8 cellular contexts compared by ENCODE assay signal in genomic region chr16:11356573-11357331, GRCh38. TPM values are rescaled to one million over a fixed set of nuclear protein-coding genes. Genes with fewer than 3 reads are reported as not detected.
A peak's percentile ranks its signal among the peaks of the same experiment; 100 is the strongest.
DNase-seq lines count a peak whose midpoint lies in the region; FAIRE-seq and TF ChIP-seq lines count a peak whose summit lies in the region.

No MANE protein-coding gene starts in this region.

- FAIRE-seq in endothelial cell of umbilical vein (lab: Jason Lieb, UNC) = peak; percentile 86

- no peak overlapping the region for H2AFZ ChIP-seq in endothelial cell of umbilical vein (ENCODE audit: low read depth, low read length)

- H3K36me3 ChIP-seq in endothelial cell of umbilical vein (ENCODE audit: control insufficient read depth in 2 of 2, extremely low read depth in 1 of 2, insufficient read depth in 2 of 2, low read length in 2 of 2) (no peaks in the 10 kb centered on the region), tibial artery (no peaks in the 10 kb centered on the region)

- H3K4me2 ChIP-seq in endothelial cell of umbilical vein (ENCODE audit: insufficient read depth, low read length) = no peak overlapping the region

- no peak overlapping the region for H3K9ac ChIP-seq in endothelial cell of umbilical vein (replicated peaks; ENCODE audit: extremely low read depth, insufficient read depth, low read length)

- H3K9me3 ChIP-seq in endothelial cell of umbilical vein (replicated peaks; ENCODE audit: control insufficient read depth, insufficient read depth, low read length) (no peaks in the 10 kb centered on the region), tibial artery (no peaks in the 10 kb centered on the region)

- H3K27me3 ChIP-seq in endothelial cell of umbilical vein (ENCODE audit: control insufficient read depth in 2 of 2, insufficient read depth in 2 of 2, low read length in 2 of 2) = peaks cover 0 to 4% of the 10 kb centered on the region in 2 experiments
- H3K27me3 ChIP-seq in tibial artery = no peaks in the 10 kb centered on the region

- BruUV-seq in endothelial cell of umbilical vein (replicated peaks; lab: Mats Ljungman, UMichigan) = no TSS peak

- peaks cover 9% of the 10 kb centered on the region for H3K4me1 ChIP-seq in endothelial cell of umbilical vein (ENCODE audit: control insufficient read depth, extremely low read depth, insufficient read depth, low read length)
- H3K4me1 ChIP-seq in tibial artery = peaks cover 0 to 40% (median 20%) of the 10 kb centered on the region in 4 donors

- dilution Hi-C loops in endothelial cell of umbilical vein (cut with MboI; ENCODE audit: extremely low pct_ligation_motif_present, low sequenced_read_pairs) = no loop called here

- intact Hi-C loops in endothelial cell of umbilical vein (cut with micrococcal nuclease) = loop anchor here (1.0 kb wide), 4 partner anchors 99 to 402 kb away; no protein-coding TSS in a partner anchor
- intact Hi-C loops in tibial artery (cut with DNase I; ENCODE audit: low total_unique reads) = no loop called here

- no peaks in the 10 kb centered on the region for H3K9me1 ChIP-seq in endothelial cell of umbilical vein (replicated peaks; ENCODE audit: control insufficient read depth, extremely low read depth, insufficient read depth, low read length)

- no peak for TF ChIP-seq POLR2A in endothelial cell of umbilical vein (IDR thresholded peaks at IDR 0.05; ENCODE audit: low read depth, low read length)

- H3K79me2 ChIP-seq in endothelial cell of umbilical vein (ENCODE audit: control insufficient read depth, insufficient read depth, low read length) = no peaks in the 10 kb centered on the region

- CTCF ChIA-PET in endothelial cell of umbilical vein (lab: Charles Lee) = interaction anchor here (0.6 to 4.0 kb wide), 21 partner anchors 9 to 440 kb away, joined by 3 to 70 read pairs (median 5); partner anchors contain the start of genes SOCS1 and ZC3H7A

- H3K27ac ChIP-seq in endothelial cell of umbilical vein (ENCODE audit: insufficient read depth, low read depth, low read length) (no peak overlapping the region), tibial artery (no peak overlapping the region)

- TF ChIP-seq CTCF in endothelial cell of umbilical vein (IDR thresholded peaks at IDR 0.05; ENCODE audit: extremely low read depth in 1 of 2, insufficient read depth in 1 of 2, low read depth in 1 of 2, low read length in 2 of 2) (peak; percentile 65 to 83), tibial artery (IDR thresholded peaks at IDR 0.05) (peak; percentile 38 to 42)

- no peaks in the 10 kb centered on the region for H4K20me1 ChIP-seq in endothelial cell of umbilical vein (replicated peaks; ENCODE audit: control insufficient read depth, extremely low read depth, insufficient read depth, low read length)

- no peak overlapping the region for H3K4me3 ChIP-seq in endothelial cell of umbilical vein (replicated peaks in 1 of 3; ENCODE audit: insufficient read depth in 1 of 3, low read depth in 1 of 3, low read length in 3 of 3)
- H3K4me3 ChIP-seq in tibial artery = no peak overlapping the region

- DNase-seq in NCI-H2196 (lab: John Stamatoyannopoulos, UW; ENCODE audit: unreplicated experiment) = peak; percentile 40
- DNase-seq in NCI-H2196 treated with DMSO at 0.1 percent for 48 hours (lab: John Stamatoyannopoulos, UW; ENCODE audit: unreplicated experiment) = no peak
- DNase-seq in NCI-H526 treated with DMSO at 0.1 percent for 48 hours (lab: John Stamatoyannopoulos, UW) = peak; percentile 33
- DNase-seq in activated CD8-positive, alpha-beta memory T cell treated with anti-CD3 and anti-CD28 coated beads for 1 hour (ENCODE audit: extremely low read depth in 1 of 2, low read depth in 1 of 2) = peak; percentile 13 to 42
- peak; percentile 51 for DNase-seq in endothelial cell of umbilical vein (ENCODE audit: low read depth, low spot score)
- peak; percentile 65 for DNase-seq in myocyte (ENCODE audit: low read depth)
- DNase-seq in tibial artery = peak; percentile 52 to 74
- DNase-seq in epidermal melanocyte (ENCODE audit: insufficient read length, low spot score) = no peak

- POLR2A ChIA-PET in endothelial cell of umbilical vein (lab: Charles Lee) = interaction anchor here (0.7 kb wide), 1 partner anchor 99 kb away, joined by 4 read pairs; no protein-coding TSS in a partner anchor

TF ChIP-seq in endothelial cell of umbilical vein, 7 proteins besides CTCF, POLR2A, EP300 and RAD21:
- TF ChIP-seq GATA2 (IDR thresholded peaks at IDR 0.05; ENCODE audit: insufficient read depth, insufficient read length, low read depth, low read length) (no peak), POLR2AphosphoS5 (IDR thresholded peaks at IDR 0.05; ENCODE audit: insufficient read depth, low read depth, low read length) (no peak), EZH2 (IDR thresholded peaks at IDR 0.05; ENCODE audit: borderline replicate concordance, low read depth, low read length, severe bottlenecking) (no peak), JUN (IDR thresholded peaks at IDR 0.05; ENCODE audit: borderline replicate concordance, insufficient read depth, insufficient read length, low read depth) (no peak), MAX (IDR thresholded peaks at IDR 0.05; ENCODE audit: insufficient read depth, insufficient read length) (no peak), FOS (IDR thresholded peaks at IDR 0.05; ENCODE audit: borderline replicate concordance, insufficient read depth, low read length) (no peak), MYC (IDR thresholded peaks at IDR 0.05; ENCODE audit: low read depth, low read length) (no peak)
TF ChIP-seq in endothelial cell of umbilical vein: peak in this region for 0.

RNA-seq across cellular contexts. Expression of gene RMI2, which starts 11.5 kb away (rescaled TPM):
- total RNA-seq in endothelial cell of umbilical vein (7.7 and 11.1 TPM in 2 replicates), myocyte (1.4 and 1.7 TPM in 2 replicates)
- polyA plus RNA-seq in endothelial cell of umbilical vein = 3.3 and 5.3 TPM in 2 replicates
- polyA plus RNA-seq in endothelial cell of umbilical vein (2011; cell fraction: cytosol; rRNA removed) = 4.5 and 5.9 TPM in 2 replicates
- 3.4 and 6.0 TPM in 2 replicates for polyA plus RNA-seq in endothelial cell of umbilical vein (2011; cell fraction: nucleus; rRNA removed)
- polyA plus RNA-seq in endothelial cell of umbilical vein (2012) = 6.7 and 12.5 TPM in 2 replicates
- 4.1 and 5.3 TPM in 2 replicates for polyA minus RNA-seq in endothelial cell of umbilical vein
- 13.8 TPM for polyA minus RNA-seq in endothelial cell of umbilical vein (2011; cell fraction: cytosol; rRNA and poly(A)+ RNA removed)
- polyA minus RNA-seq in endothelial cell of umbilical vein (2011; cell fraction: nucleus; rRNA and poly(A)+ RNA removed) = 2.7 and 5.0 TPM in 2 replicates
- polyA plus RNA-seq in myocyte (2012) = 1.4 TPM

Comparison
In these comparisons a context has a peak if more than half of its experiments do, and no peak if none do; other contexts are left out.
1. DNase-seq: peak in NCI-H2196 (single experiment), NCI-H526 treated with DMSO at 0.1 percent for 48 hours (single experiment), activated CD8-positive, alpha-beta memory T cell treated with anti-CD3 and anti-CD28 coated beads for 1 hour (2 of 2), endothelial cell of umbilical vein (single experiment), myocyte (single experiment) and tibial artery (2 of 2); none in NCI-H2196 treated with DMSO at 0.1 percent for 48 hours (single experiment) and epidermal melanocyte (single experiment).